8 cellular contexts compared by ENCODE assay signal in genomic region chr17:28951428-28951990, GRCh38. TPM values are rescaled to one million over a fixed set of nuclear protein-coding genes. Genes with fewer than 3 reads are reported as not detected.
DNase-seq lines count a peak whose midpoint lies in the region; ATAC-seq and TF ChIP-seq lines count a peak whose summit lies in the region.

TSS of gene PHF12 (minus strand) at chr17:28951518. CDS start at chr17:28950960, 558 bp downstream.

- CTCF ChIA-PET in Caco-2 (lab: Charles Lee): interaction anchor here (0.7 to 1.6 kb wide), 18 partner anchors 12 to 339 kb away, joined by 3 to 21 read pairs (median 5); partner anchors contain the start of genes DHRS13, MYO18A, RPL23A and TLCD1

- no peaks in the 10 kb centered on the region for H3K9me3 Mint-ChIP-seq in Caco-2 (ENCODE audit: unreplicated experiment)
- no peaks in the 10 kb centered on the region for H3K9me3 Mint-ChIP-seq in endothelial cell (ENCODE audit: unreplicated experiment)
- no peaks in the 10 kb centered on the region for H3K9me3 Mint-ChIP-seq in mesothelial cell of epicardium

- no TSS peak for BruUV-seq in Caco-2 (replicated peaks; lab: Mats Ljungman, UMichigan)

- intact Hi-C loops in Caco-2 (cut with micrococcal nuclease; ENCODE audit: unreplicated experiment): loop anchor here (5.0 kb wide), 2 partner anchors 206 to 209 kb away; partner anchors contain the start of gene TRAF4

- H3K9me2 ChIP-seq in OCI-LY1 (ENCODE audit: low read depth, low read length): no peaks in the 10 kb centered on the region

- peaks cover 22% of the 10 kb centered on the region for H3K36me3 Mint-ChIP-seq in Caco-2 (ENCODE audit: insufficient read depth, unreplicated experiment)
- H3K36me3 Mint-ChIP-seq in endothelial cell (ENCODE audit: low read depth, unreplicated experiment): peaks cover 18% of the 10 kb centered on the region
- H3K36me3 Mint-ChIP-seq in mesothelial cell of epicardium: no peaks in the 10 kb centered on the region

- H3K4me1 ChIP-seq in Caco-2 (peaks cover 10% of the 10 kb centered on the region), HUES64 (ENCODE audit: insufficient read depth, low read length) (peaks cover 23% of the 10 kb centered on the region), OCI-LY1 (ENCODE audit: insufficient read depth, low read length, severe bottlenecking) (peaks cover 33% of the 10 kb centered on the region)

- no peaks in the 10 kb centered on the region for H4K20me1 ChIP-seq in OCI-LY1 (ENCODE audit: insufficient read depth, low read length)

- H2AFZ ChIP-seq in OCI-LY1 (ENCODE audit: low read length): no peak within 1 kb of the TSS

- H3K4me1 Mint-ChIP-seq in Caco-2 (ENCODE audit: low read depth, unreplicated experiment): no peaks in the 10 kb centered on the region
- H3K4me1 Mint-ChIP-seq in endothelial cell (ENCODE audit: unreplicated experiment): peaks cover 11% of the 10 kb centered on the region
- H3K4me1 Mint-ChIP-seq in mesothelial cell of epicardium: peaks cover 16% of the 10 kb centered on the region

- H3K4me3 ChIP-seq in Caco-2 (ENCODE audit: low read depth, low read length): peak within 1 kb of the TSS; percentile 88
- peak within 1 kb of the TSS; percentile 63 for H3K4me3 ChIP-seq in HUES64 (ENCODE audit: low read length)
- peak within 1 kb of the TSS; percentile 94 for H3K4me3 ChIP-seq in OCI-LY1 (ENCODE audit: low read depth, low read length, poor library complexity, severe bottlenecking)

- WGBS in HUES64: under 1% methylated on average over 51 of the region's 51 CpGs

- H3K27ac ChIP-seq in HUES64 (ENCODE audit: low read depth, low read length): peak within 1 kb of the TSS; percentile 96
- peak within 1 kb of the TSS; percentile 91 for H3K27ac ChIP-seq in OCI-LY1 (ENCODE audit: low read depth, low read length, poor library complexity, severe bottlenecking)

- POLR2A ChIA-PET in Caco-2 (lab: Charles Lee): interaction anchor here (0.6 to 1.6 kb wide), 20 partner anchors 14 to 616 kb away, joined by 3 to 11 read pairs (median 4); partner anchors contain the start of genes BLTP2, DHRS13, FAM222B and FLOT2

- DNase-seq in Caco-2: peak; percentile 99 to 100
- peak; percentile 98 for DNase-seq in activated CD8-positive, alpha-beta memory T cell treated with anti-CD3 and anti-CD28 coated beads, Interleukin-2, amount 50 U/mL, for 4 hours
- peak; percentile 98 for DNase-seq in endothelial cell (ENCODE audit: low spot score)
- peak; percentile 99 to 100 for DNase-seq in mesothelial cell of epicardium (ENCODE audit: low spot score in 2 of 2, unreplicated experiment in 2 of 2)
- peak; percentile 99 to 100 for DNase-seq in stimulated activated CD8-positive, alpha-beta memory T cell treated with anti-CD3 and anti-CD28 coated beads, Interleukin-15, amount 100 ng/mL, for 48 hours (ENCODE audit: low read depth in 2 of 2)

- H3K36me3 ChIP-seq in Caco-2 (ENCODE audit: control insufficient read depth, insufficient read depth, low read length) (no peaks in the 10 kb centered on the region), HUES64 (ENCODE audit: insufficient read depth, low read length) (peaks cover 11% of the 10 kb centered on the region; the same call in 1 of the 2 replicates), OCI-LY1 (ENCODE audit: insufficient read depth, low read length) (peaks cover 16% of the 10 kb centered on the region; the same call in 1 of the 2 replicates)

- H3K4me2 ChIP-seq in OCI-LY1 (ENCODE audit: low read length): peak within 1 kb of the TSS; percentile 94

- H3K79me2 ChIP-seq in OCI-LY1 (ENCODE audit: insufficient read depth, low read length): peaks cover 42% of the 10 kb centered on the region

- no peak for TF ChIP-seq CTCF in Caco-2 (IDR thresholded peaks at IDR 0.05; ENCODE audit: insufficient read depth in 1 of 2, low read depth in 1 of 2, low read length in 1 of 2, severe bottlenecking in 1 of 2, unreplicated experiment in 1 of 2)
- TF ChIP-seq CTCF in OCI-LY1 (IDR thresholded peaks at IDR 0.05; ENCODE audit: low read length): no peak
- no peak for TF ChIP-seq CTCF in endothelial cell (IDR thresholded peaks at IDR 0.05; ENCODE audit: unreplicated experiment)
- TF ChIP-seq CTCF in mesothelial cell of epicardium (IDR thresholded peaks at IDR 0.05; ENCODE audit: unreplicated experiment): no peak

- peak within 1 kb of the TSS; percentile 96 for H3K27ac Mint-ChIP-seq in Caco-2 (ENCODE audit: unreplicated experiment)
- H3K27ac Mint-ChIP-seq in endothelial cell (ENCODE audit: unreplicated experiment): no peak within 1 kb of the TSS
- peak within 1 kb of the TSS; percentile 96 for H3K27ac Mint-ChIP-seq in mesothelial cell of epicardium

- no peaks in the 10 kb centered on the region for H3K27me3 ChIP-seq in Caco-2 (replicated peaks; ENCODE audit: control insufficient read depth, insufficient read depth, low read length)
- H3K27me3 ChIP-seq in HUES64 (ENCODE audit: insufficient read depth, low read length): no peaks in the 10 kb centered on the region
- H3K27me3 ChIP-seq in OCI-LY1 (ENCODE audit: insufficient read depth, low read length): no peaks in the 10 kb centered on the region

- H3K27me3 Mint-ChIP-seq in Caco-2 (ENCODE audit: insufficient read depth, unreplicated experiment): no peaks in the 10 kb centered on the region
- peaks cover 2% of the 10 kb centered on the region for H3K27me3 Mint-ChIP-seq in endothelial cell (ENCODE audit: unreplicated experiment)
- no peaks in the 10 kb centered on the region for H3K27me3 Mint-ChIP-seq in mesothelial cell of epicardium (ENCODE audit: low read depth)

- H3K9me3 ChIP-seq in Caco-2 (no peaks in the 10 kb centered on the region), HUES64 (ENCODE audit: insufficient read depth, low read depth, low read length) (no peaks in the 10 kb centered on the region), OCI-LY1 (ENCODE audit: low read length) (no peaks in the 10 kb centered on the region)

- peak; percentile 52 for ATAC-seq in GM21447 (IDR thresholded peaks at IDR 0.05; ENCODE audit: unreplicated experiment)

- no peaks in the 10 kb centered on the region for H3F3A ChIP-seq in OCI-LY1 (ENCODE audit: insufficient read depth, low read length)

- H3K9ac ChIP-seq in HUES64 (ENCODE audit: low read depth, low read length) (peak within 1 kb of the TSS; percentile 86), OCI-LY1 (ENCODE audit: low read length) (peak within 1 kb of the TSS; percentile 92)

- H3K4me3 Mint-ChIP-seq in Caco-2 (ENCODE audit: unreplicated experiment) (no peak within 1 kb of the TSS), endothelial cell (ENCODE audit: unreplicated experiment) (peak within 1 kb of the TSS; percentile 94), mesothelial cell of epicardium (peak within 1 kb of the TSS; percentile 93)

RNA-seq across cellular contexts. Expression of gene PHF12, which starts in this region (rescaled TPM):
- total RNA-seq in Caco-2 (2022): 49.9 and 56.5 TPM in 2 replicates
- polyA plus RNA-seq in HUES64 (2013, experiment 1 of 2): 27.3 TPM
- polyA plus RNA-seq in HUES64 (2013, experiment 2 of 2): 33.0 TPM
- total RNA-seq in endothelial cell (ENCODE audit: unreplicated experiment): 56.1 TPM
- total RNA-seq in mesothelial cell of epicardium: 60.1 to 69.3 TPM (median 60.3 TPM) in 3 replicates

Comparison
In these comparisons a context has a peak if more than half of its experiments do, and no peak if none do; other contexts are left out.
1. Peak in every context shown above with its lines: DNase-seq, ATAC-seq, H3K4me3 ChIP-seq and H3K27ac ChIP-seq.